ENCODE assay signal across 17 cellular contexts in the genomic region with DNA sequence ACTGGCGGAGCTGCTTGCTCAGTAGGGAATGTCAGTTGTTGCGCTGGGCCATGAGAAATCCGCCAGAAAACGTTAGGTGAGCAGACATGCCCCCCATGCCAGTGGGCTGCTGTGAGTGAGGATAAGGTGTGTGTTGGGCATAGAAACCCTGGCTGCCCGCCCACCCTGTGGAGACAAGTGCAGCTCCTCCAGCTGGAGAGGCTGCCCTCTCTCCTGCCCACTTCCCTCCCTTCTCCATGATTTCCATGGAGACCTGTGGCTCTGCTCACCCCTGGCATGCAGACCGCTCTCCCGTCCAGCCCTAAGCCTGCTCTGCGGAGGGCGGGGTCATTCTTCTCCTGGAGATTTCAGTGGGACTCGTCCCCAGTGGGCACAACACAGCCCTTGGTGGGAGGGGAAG.
"Had no signal": no experiment of that assay in that cellular context is flagged by ENCODE, and none has a peak within 500 bp of the region (broad histone marks: within the 10 kb centered on the region; RNA-seq: fewer than 3 reads in every experiment).

No MANE protein-coding gene starts in this region.

- H3K4me1 ChIP-seq: prostate gland, right atrium auricular region had no signal

- H3K4me2 ChIP-seq: hepatocyte had no signal

- H3K27me3 ChIP-seq: body of pancreas, hepatocyte, right atrium auricular region, transverse colon had no signal

- H3K27ac ChIP-seq: body of pancreas, hepatocyte, prostate gland, right atrium auricular region, transverse colon had no signal

- H3K4me3 ChIP-seq: body of pancreas, hepatocyte, prostate gland, right atrium auricular region, transverse colon had no signal

- H3K36me3 ChIP-seq: prostate gland had no signal

- ATAC-seq: body of pancreas; stimulated activated naive CD8-positive, alpha-beta T cell treated with anti-CD3 and anti-CD28 coated beads, Interleukin-15, Interleukin-2, amounts not matched to agents 100 U/mL and 50 U/mL, for 24 hours had no signal

- H3K9me3 ChIP-seq: body of pancreas, prostate gland, right atrium auricular region, transverse colon had no signal

- H3K36me3 Mint-ChIP-seq: activated naive CD8-positive, alpha-beta T cell treated with anti-CD3 and anti-CD28 coated beads, Interleukin-2, amount 10 ng/mL, durations not matched to agents 7 days and 5 days had no signal

- H3K9me3 Mint-ChIP-seq: activated naive CD8-positive, alpha-beta T cell treated with anti-CD3 and anti-CD28 coated beads, Interleukin-2, amount 10 ng/mL, durations not matched to agents 7 days and 5 days; nephron had no signal

- DNase-seq: activated CD4-positive, alpha-beta T cell treated with anti-CD3 and anti-CD28 coated beads for 48 hours; activated CD4-positive, CD25-positive, alpha-beta regulatory T cell; activated naive CD8-positive, alpha-beta T cell treated with anti-CD3 and anti-CD28 coated beads, Interleukin-2, amount 10 ng/mL, durations not matched to agents 7 days and 5 days; amygdala; body of pancreas; dermis blood vessel endothelial cell; left cardiac atrium; mesendoderm; stimulated activated CD4-positive, alpha-beta T cell treated with anti-CD3 and anti-CD28 coated beads, Interleukin-2, amount 100 ng/mL, for 24 hours; stimulated activated naive CD8-positive, alpha-beta T cell treated with anti-CD3 and anti-CD28 coated beads, Interleukin-15, Interleukin-2, amounts not matched to agents 100 U/mL and 50 U/mL, for 24 hours; T1000; transverse colon had no signal

- H3K4me3 Mint-ChIP-seq: nephron had no signal

- H3K4me1 Mint-ChIP-seq: nephron had no signal

- H2AFZ ChIP-seq: hepatocyte had no signal

- H3K27ac Mint-ChIP-seq: activated CD8-positive, alpha-beta T cell treated with anti-CD3 and anti-CD28 coated beads, Interleukin-2, amount 10 ng/mL, durations not matched to agents 7 days and 5 days; activated naive CD8-positive, alpha-beta T cell treated with anti-CD3 and anti-CD28 coated beads, Interleukin-2, amount 10 ng/mL, durations not matched to agents 7 days and 5 days; nephron had no signal
